1 cellular context compared by ENCODE assay signal in genomic region chr5:98905857-98906688, GRCh38.
TF ChIP-seq lines count a peak whose summit lies in the region.

No MANE protein-coding gene starts in this region.

TF ChIP-seq in IMR-90, 13 proteins besides CTCF, POLR2A, EP300 and RAD21 (continued from another document):
- TF ChIP-seq MAZ (IDR thresholded peaks at IDR 0.05; ENCODE audit: borderline replicate concordance, low read depth, low read length) (no peak), ELK1 (IDR thresholded peaks at IDR 0.05; ENCODE audit: borderline replicate concordance, low read depth, low read length) (no peak), BHLHE40 (IDR thresholded peaks at IDR 0.05; ENCODE audit: low read depth, low read length) (no peak), SMC3 (IDR thresholded peaks at IDR 0.05; ENCODE audit: low read depth, low read length) (peak; percentile 83), NFE2L2 (IDR thresholded peaks at IDR 0.05; ENCODE audit: low read depth, low read length) (no peak)
- TF ChIP-seq, protein P1, sequence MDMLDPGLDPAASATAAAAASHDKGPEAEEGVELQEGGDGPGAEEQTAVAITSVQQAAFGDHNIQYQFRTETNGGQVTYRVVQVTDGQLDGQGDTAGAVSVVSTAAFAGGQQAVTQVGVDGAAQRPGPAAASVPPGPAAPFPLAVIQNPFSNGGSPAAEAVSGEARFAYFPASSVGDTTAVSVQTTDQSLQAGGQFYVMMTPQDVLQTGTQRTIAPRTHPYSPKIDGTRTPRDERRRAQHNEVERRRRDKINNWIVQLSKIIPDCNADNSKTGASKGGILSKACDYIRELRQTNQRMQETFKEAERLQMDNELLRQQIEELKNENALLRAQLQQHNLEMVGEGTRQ (IDR thresholded peaks at IDR 0.05; ENCODE audit: low read depth, low read length) = no peak
